In the genomic region with DNA sequence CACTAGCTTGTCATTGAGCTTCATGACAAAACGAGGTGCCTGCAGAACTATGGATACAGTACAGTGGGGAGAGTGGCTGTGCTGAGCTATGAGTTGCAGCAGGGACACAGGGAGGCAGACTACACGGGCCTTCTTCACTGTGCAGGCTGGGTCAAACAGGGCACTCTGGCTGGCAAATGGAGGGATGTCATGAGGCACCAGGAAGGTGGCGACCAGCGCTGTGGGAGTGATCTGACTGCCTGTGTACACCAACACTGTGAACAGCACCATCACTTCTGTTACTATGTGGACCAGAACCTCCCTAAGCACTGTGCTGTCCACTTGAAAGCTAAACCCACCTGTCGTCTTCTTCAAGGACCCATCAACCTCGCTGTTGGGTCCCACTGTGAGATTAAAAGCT, we compare ENCODE assay signal across 38 cellular contexts. TPM values are rescaled to one million over a fixed set of nuclear protein-coding genes. Genes with fewer than 3 reads are reported as not detected.
"Had no signal": no experiment of that assay in that cellular context is flagged by ENCODE, and none has a peak within 500 bp of the region (broad histone marks: within the 10 kb centered on the region; RNA-seq: fewer than 3 reads in every experiment).

No MANE protein-coding gene starts in this region.

- H3K36me3 ChIP-seq: adrenal gland, ascending aorta, brain microvascular endothelial cell, breast epithelium, cardiac muscle cell had no signal

- H3K4me1 ChIP-seq: adrenal gland, ascending aorta, breast epithelium had no signal

- DNase-seq: activated effector memory CD4-positive, alpha-beta T cell treated with anti-CD3 and anti-CD28 coated beads, Interleukin-2, amount 50 U/mL, for 16 hours; activated effector memory CD4-positive, alpha-beta T cell treated with Interleukin-2 at 50 U/mL for 16 hours; activated gamma-delta T cell; activated gamma-delta T cell treated with Interleukin-2 at 50 U/mL for 16 hours; activated naive CD4-positive, alpha-beta T cell; activated naive CD4-positive, alpha-beta T cell treated with anti-CD3 and anti-CD28 coated beads for 36 hours; activated naive CD4-positive, alpha-beta T cell treated with anti-CD3 and anti-CD28 coated beads, Interleukin-2, amount 10 ng/mL, durations not matched to agents 7 days and 5 days; activated naive CD4-positive, alpha-beta T cell treated with anti-CD3 and anti-CD28 coated beads, Interleukin-2, amount 50 U/mL, for 16 hours; activated naive CD4-positive, alpha-beta T cell treated with Interleukin-2 at 50 U/mL for 16 hours; activated naive CD8-positive, alpha-beta T cell treated with anti-CD3 and anti-CD28 coated beads for 36 hours; activated naive CD8-positive, alpha-beta T cell treated with anti-CD3 and anti-CD28 coated beads, Interleukin-2, amount 10 ng/mL, durations not matched to agents 7 days and 5 days; activated naive CD8-positive, alpha-beta T cell treated with anti-CD3 and anti-CD28 coated beads, Interleukin-2, amount 50 U/mL, for 24 hours; activated T-cell treated with anti-CD3 and anti-CD28 coated beads for 4 hours; activated T-cell treated with anti-CD3 and anti-CD28 coated beads, Interleukin-2, amount 50 U/mL, for 1 hour; activated T-cell treated with anti-CD3 and anti-CD28 coated beads, Interleukin-2, amount 50 U/mL, for 48 hours; activated T-cell treated with anti-CD3 and anti-CD28 coated beads, Interleukin-2, amount 50 U/mL, for 72 hours; amniotic stem cell; amygdala; anterior cingulate cortex; brain microvascular endothelial cell; caudate nucleus; central memory CD4-positive, alpha-beta T cell; cerebellar nuclear complex had no signal

- H3K4me3 Mint-ChIP-seq: activated naive CD4-positive, alpha-beta T cell treated with anti-CD3 and anti-CD28 coated beads for 36 hours; activated naive CD4-positive, alpha-beta T cell treated with anti-CD3 and anti-CD28 coated beads, Interleukin-2, amount 10 ng/mL, durations not matched to agents 7 days and 5 days; activated naive CD4-positive, alpha-beta T cell treated with anti-CD3 and anti-CD28 coated beads, Interleukin-2, amount 50 U/mL, for 24 hours; activated naive CD8-positive, alpha-beta T cell; activated naive CD8-positive, alpha-beta T cell treated with anti-CD3 and anti-CD28 coated beads for 36 hours; activated naive CD8-positive, alpha-beta T cell treated with anti-CD3 and anti-CD28 coated beads, Interleukin-2, amount 10 ng/mL, durations not matched to agents 7 days and 5 days; activated naive CD8-positive, alpha-beta T cell treated with anti-CD3 and anti-CD28 coated beads, Interleukin-2, amount 50 U/mL, for 24 hours; activated T-cell treated with anti-CD3 and anti-CD28 coated beads, Interleukin-2, amount 50 U/mL, for 72 hours; activated T-helper 1 cell treated with anti-CD3 and anti-CD28 coated beads, Interleukin-12 subunit alpha, Interleukin-12 subunit beta, Interleukin-2, Interleukin-4 antibody, amounts not matched to agents 30 ng/mL and 10 ng/mL and 1 ng/mL, durations not matched to agents 14 hours and 24 hours and 36 hours; activated T-helper 17 cell treated with anti-CD3 and anti-CD28 coated beads, Interleukin-2, amount 50 U/mL, for 72 hours; brain; central memory CD8-positive, alpha-beta T cell had no signal

- H3K27me3 ChIP-seq: adrenal gland, ascending aorta, body of pancreas, brain microvascular endothelial cell, breast epithelium had no signal

- H3K27ac Mint-ChIP-seq: activated naive CD4-positive, alpha-beta T cell treated with anti-CD3 and anti-CD28 coated beads for 36 hours; activated naive CD4-positive, alpha-beta T cell treated with anti-CD3 and anti-CD28 coated beads, Interleukin-2, amount 10 ng/mL, durations not matched to agents 7 days and 5 days; activated naive CD4-positive, alpha-beta T cell treated with anti-CD3 and anti-CD28 coated beads, Interleukin-2, amount 50 U/mL, for 24 hours; activated naive CD4-positive, alpha-beta T cell treated with anti-CD3 and anti-CD28 coated beads, Interleukin-2, amount 50 U/mL, for 72 hours; activated naive CD8-positive, alpha-beta T cell; activated naive CD8-positive, alpha-beta T cell treated with anti-CD3 and anti-CD28 coated beads for 36 hours; activated naive CD8-positive, alpha-beta T cell treated with anti-CD3 and anti-CD28 coated beads, Interleukin-2, amount 10 ng/mL, durations not matched to agents 7 days and 5 days; activated naive CD8-positive, alpha-beta T cell treated with anti-CD3 and anti-CD28 coated beads, Interleukin-2, amount 50 U/mL, for 24 hours; activated T-cell treated with anti-CD3 and anti-CD28 coated beads, Interleukin-2, amount 50 U/mL, for 72 hours; activated T-helper 1 cell treated with anti-CD3 and anti-CD28 coated beads, Interleukin-12 subunit alpha, Interleukin-12 subunit beta, Interleukin-2, Interleukin-4 antibody, amounts not matched to agents 30 ng/mL and 10 ng/mL and 1 ng/mL, durations not matched to agents 14 hours and 24 hours and 36 hours; activated T-helper 17 cell treated with anti-CD3 and anti-CD28 coated beads, Interleukin-2, amount 50 U/mL, for 72 hours; activated T-helper 2 cell treated with anti-CD3 and anti-CD28 coated beads, Interferon-gamma antibody, Interleukin-2, Interleukin-4, amounts not matched to agents 10 μg/mL and 5 μg/mL and 100 μg/mL, durations not matched to agents 14 hours and 24 hours and 36 hours; brain had no signal

- H3K36me3 Mint-ChIP-seq: activated naive CD4-positive, alpha-beta T cell treated with anti-CD3 and anti-CD28 coated beads, Interleukin-2, amount 50 U/mL, for 24 hours; activated naive CD8-positive, alpha-beta T cell had no signal

- H3K9me3 ChIP-seq: adrenal gland, ascending aorta, body of pancreas, breast epithelium had no signal

- H3K4me3 ChIP-seq: adrenal gland, ascending aorta, body of pancreas, breast epithelium, cardiac muscle cell had no signal

- H3K4me1 Mint-ChIP-seq: activated naive CD4-positive, alpha-beta T cell treated with anti-CD3 and anti-CD28 coated beads, Interleukin-2, amount 50 U/mL, for 24 hours; activated naive CD8-positive, alpha-beta T cell treated with anti-CD3 and anti-CD28 coated beads for 36 hours; activated naive CD8-positive, alpha-beta T cell treated with anti-CD3 and anti-CD28 coated beads, Interleukin-2, amount 10 ng/mL, durations not matched to agents 7 days and 5 days; brain had no signal

- H3K9me3 Mint-ChIP-seq: activated naive CD4-positive, alpha-beta T cell treated with anti-CD3 and anti-CD28 coated beads, Interleukin-2, amount 50 U/mL, for 24 hours; activated naive CD4-positive, alpha-beta T cell treated with anti-CD3 and anti-CD28 coated beads, Interleukin-2, amount 50 U/mL, for 72 hours; activated T-helper 17 cell treated with anti-CD3 and anti-CD28 coated beads, Interleukin-2, amount 50 U/mL, for 72 hours; central memory CD8-positive, alpha-beta T cell had no signal

- H3K27ac ChIP-seq: adrenal gland, ascending aorta, body of pancreas, brain microvascular endothelial cell, breast epithelium, cardiac muscle cell had no signal

- ATAC-seq: activated naive CD4-positive, alpha-beta T cell treated with anti-CD3 and anti-CD28 coated beads, Interleukin-2, amount 50 U/mL, for 72 hours; activated naive CD8-positive, alpha-beta T cell treated with anti-CD3 and anti-CD28 coated beads, Interleukin-2, amount 50 U/mL, for 24 hours; activated T-cell treated with anti-CD3 and anti-CD28 coated beads, Interleukin-2, amount 50 U/mL, for 72 hours; activated T-helper 17 cell treated with anti-CD3 and anti-CD28 coated beads, Interleukin-2, amount 50 U/mL, for 72 hours; body of pancreas had no signal

RNA-seq across cellular contexts. Expression of a gene that starts 3.1 kb away (rescaled TPM):
- total RNA-seq: activated naive CD4-positive, alpha-beta T cell treated with anti-CD3 and anti-CD28 coated beads for 36 hours; activated naive CD8-positive, alpha-beta T cell treated with anti-CD3 and anti-CD28 coated beads for 36 hours; activated naive CD8-positive, alpha-beta T cell treated with anti-CD3 and anti-CD28 coated beads, Interleukin-2, amount 10 ng/mL, durations not matched to agents 7 days and 5 days; activated T-cell treated with anti-CD3 and anti-CD28 coated beads, Interleukin-2, amount 50 U/mL, for 72 hours; activated T-helper 17 cell treated with anti-CD3 and anti-CD28 coated beads, Interleukin-2, amount 50 U/mL, for 72 hours; activated T-helper 2 cell treated with anti-CD3 and anti-CD28 coated beads, Interferon-gamma antibody, Interleukin-2, Interleukin-4, amounts not matched to agents 10 μg/mL and 5 μg/mL and 100 μg/mL, durations not matched to agents 14 hours and 24 hours and 36 hours; ascending aorta; astrocyte; bronchial epithelial cell had no signal

RNA-seq across cellular contexts. Expression of a gene that starts 36.6 kb away (rescaled TPM):
- total RNA-seq: ascending aorta had no signal
